In the genomic region with DNA sequence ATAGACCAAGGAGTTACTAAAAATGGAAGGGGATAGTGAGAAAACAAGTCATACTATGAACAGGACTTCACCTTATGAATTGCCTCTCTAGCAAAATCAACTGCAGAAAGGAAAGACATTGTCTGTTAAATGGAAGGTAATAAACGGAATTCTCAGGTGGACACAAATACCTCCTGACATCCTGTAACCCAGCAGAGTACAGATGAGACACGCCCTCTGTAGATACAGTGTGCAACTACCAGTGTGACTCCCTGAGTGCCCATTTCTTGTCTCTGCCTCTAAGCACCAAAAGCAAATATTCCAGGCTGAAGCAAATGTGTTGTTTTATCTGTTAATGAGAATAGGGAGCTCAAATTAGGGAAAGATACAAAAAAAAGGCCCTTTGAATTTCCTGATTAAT, we compare ENCODE assay signal across 18 cellular contexts. TPM values are rescaled to one million over a fixed set of nuclear protein-coding genes. Genes with fewer than 3 reads are reported as not detected.
DNase-seq lines count a peak whose midpoint lies in the region; ATAC-seq, FAIRE-seq and TF ChIP-seq lines count a peak whose summit lies in the region.
"Had no signal": no experiment of that assay in that cellular context is flagged by ENCODE, and none has a peak within 500 bp of the region (broad histone marks: within the 10 kb centered on the region; RNA-seq: fewer than 3 reads in every experiment).

No MANE protein-coding gene starts in this region.

- H3K27ac ChIP-seq in SU-DHL-6 (ENCODE audit: low read depth, low read length) = no peak overlapping the region
- H3K27ac ChIP-seq: gastrocnemius medialis, right atrium auricular region, WERI-Rb-1 had no signal

- no peaks in the 10 kb centered on the region for H3K36me3 ChIP-seq in SU-DHL-6 (ENCODE audit: low read length)
- no peaks in the 10 kb centered on the region for H3K36me3 ChIP-seq in mucosa of descending colon (ENCODE audit: low read depth)
- H3K36me3 ChIP-seq: gastrocnemius medialis, right atrium auricular region, WERI-Rb-1 had no signal

- DNase-seq in GM18507 (ENCODE audit: extremely low spot score, insufficient read length, low read depth) (no peak), mucosa of descending colon (peak in 1 of 3 donors; percentile 41), NCI-H1930 (lab: John Stamatoyannopoulos, UW) (no peak), head of caudate nucleus (no peak)
- DNase-seq in Jurkat, Clone E6-1 (ENCODE audit: low read depth, low spot score) = peak; percentile 40
- DNase-seq in activated T-helper 2 cell treated with anti-CD3 and anti-CD28 coated beads, Interferon-gamma antibody, Interleukin-2, Interleukin-4, amounts not matched to agents 10 μg/mL and 5 μg/mL and 100 μg/mL, durations not matched to agents 14 hours and 24 hours and 36 hours (ENCODE audit: low spot score) = no peak
- DNase-seq: activated effector memory CD4-positive, alpha-beta T cell treated with Interleukin-2 at 50 U/mL for 16 hours; DMS153; gastrocnemius medialis; H7; mesenchymal stem cell; NCI-H1048; NCI-H2227 treated with DMSO at 0.1 percent for 48 hours; stimulated activated CD4-positive, alpha-beta T cell treated with anti-CD3 and anti-CD28 coated beads, Interleukin-1b, Interleukin-23, amount 100 ng/mL, for 48 hours; T-helper 1 cell; WERI-Rb-1 had no signal

- H3K9me3 Mint-ChIP-seq in activated T-helper 2 cell treated with anti-CD3 and anti-CD28 coated beads, Interferon-gamma antibody, Interleukin-2, Interleukin-4, amounts not matched to agents 10 μg/mL and 5 μg/mL and 100 μg/mL, durations not matched to agents 14 hours and 24 hours and 36 hours = no peaks in the 10 kb centered on the region

- H3K27me3 ChIP-seq in SU-DHL-6 (ENCODE audit: low read length) = no peaks in the 10 kb centered on the region
- H3K27me3 ChIP-seq: gastrocnemius medialis, right atrium auricular region had no signal

- no peaks in the 10 kb centered on the region for H3K36me3 Mint-ChIP-seq in activated T-helper 2 cell treated with anti-CD3 and anti-CD28 coated beads, Interferon-gamma antibody, Interleukin-2, Interleukin-4, amounts not matched to agents 10 μg/mL and 5 μg/mL and 100 μg/mL, durations not matched to agents 14 hours and 24 hours and 36 hours (ENCODE audit: low read depth)

- no peaks in the 10 kb centered on the region for H3K79me2 ChIP-seq in SU-DHL-6 (ENCODE audit: insufficient read depth, low read length)

- peaks cover 2% of the 10 kb centered on the region for H3K27me3 Mint-ChIP-seq in activated T-helper 2 cell treated with anti-CD3 and anti-CD28 coated beads, Interferon-gamma antibody, Interleukin-2, Interleukin-4, amounts not matched to agents 10 μg/mL and 5 μg/mL and 100 μg/mL, durations not matched to agents 14 hours and 24 hours and 36 hours (ENCODE audit: low read depth)

- H3K9me2 ChIP-seq in SU-DHL-6 (replicated peaks; ENCODE audit: insufficient read depth, low read length) = no peaks in the 10 kb centered on the region

- H3K4me3 Mint-ChIP-seq in activated T-helper 2 cell treated with anti-CD3 and anti-CD28 coated beads, Interferon-gamma antibody, Interleukin-2, Interleukin-4, amounts not matched to agents 10 μg/mL and 5 μg/mL and 100 μg/mL, durations not matched to agents 14 hours and 24 hours and 36 hours (ENCODE audit: low read depth) = no peak overlapping the region

- H3K4me1 ChIP-seq in mucosa of descending colon (ENCODE audit: low read depth) = no peaks in the 10 kb centered on the region
- H3K4me1 ChIP-seq: gastrocnemius medialis, right atrium auricular region had no signal

- H3F3A ChIP-seq in SU-DHL-6 (ENCODE audit: insufficient read depth) = no peaks in the 10 kb centered on the region

- no peak overlapping the region for H3K4me3 ChIP-seq in Jurkat, Clone E6-1 (ENCODE audit: low read length)
- no peak overlapping the region for H3K4me3 ChIP-seq in SU-DHL-6 (ENCODE audit: insufficient read depth, low read length, poor library complexity, severe bottlenecking)
- H3K4me3 ChIP-seq in mucosa of descending colon = no peak overlapping the region
- H3K4me3 ChIP-seq: gastrocnemius medialis, right atrium auricular region had no signal

- no peaks in the 10 kb centered on the region for H4K20me1 ChIP-seq in SU-DHL-6 (ENCODE audit: low read depth, low read length)

- TF ChIP-seq CTCF in SU-DHL-6 (IDR thresholded peaks at IDR 0.05; ENCODE audit: insufficient read depth, low read length, poor library complexity, severe bottlenecking) = peak; percentile 29
- TF ChIP-seq CTCF in mucosa of descending colon (IDR thresholded peaks at IDR 0.05) = no peak

- intact Hi-C loops in mucosa of descending colon (cut with DNase I, micrococcal nuclease) = loop anchor here in 1 of 2 donors (10.0 kb wide), 1 partner anchor 98 kb away; no protein-coding TSS in a partner anchor
- intact Hi-C loops in activated T-helper 2 cell treated with anti-CD3 and anti-CD28 coated beads, Interferon-gamma antibody, Interleukin-2, Interleukin-4, amounts not matched to agents 10 μg/mL and 5 μg/mL and 100 μg/mL, durations not matched to agents 14 hours and 24 hours and 36 hours (cut with micrococcal nuclease) = no loop called here
- intact Hi-C loops in head of caudate nucleus (cut with DNase I) = no loop called here

- peaks cover 12% of the 10 kb centered on the region for H3K4me1 Mint-ChIP-seq in activated T-helper 2 cell treated with anti-CD3 and anti-CD28 coated beads, Interferon-gamma antibody, Interleukin-2, Interleukin-4, amounts not matched to agents 10 μg/mL and 5 μg/mL and 100 μg/mL, durations not matched to agents 14 hours and 24 hours and 36 hours (ENCODE audit: low read depth)

- H3K9me3 ChIP-seq in SU-DHL-6 (ENCODE audit: insufficient read depth, low read length) (no peaks in the 10 kb centered on the region), mucosa of descending colon (no peaks in the 10 kb centered on the region)
- H3K9me3 ChIP-seq: gastrocnemius medialis, right atrium auricular region had no signal

- no peak overlapping the region for H2AFZ ChIP-seq in SU-DHL-6 (ENCODE audit: low read depth, low read length, severe bottlenecking)

- peak; percentile 35 for FAIRE-seq in GM18507 (lab: Jason Lieb, UNC)

- H3K4me2 ChIP-seq in SU-DHL-6 (ENCODE audit: low read depth, low read length, poor library complexity, severe bottlenecking) = no peak overlapping the region

- no peak overlapping the region for H3K27ac Mint-ChIP-seq in activated T-helper 2 cell treated with anti-CD3 and anti-CD28 coated beads, Interferon-gamma antibody, Interleukin-2, Interleukin-4, amounts not matched to agents 10 μg/mL and 5 μg/mL and 100 μg/mL, durations not matched to agents 14 hours and 24 hours and 36 hours

- H3K9ac ChIP-seq in SU-DHL-6 (ENCODE audit: low read length) = no peak overlapping the region

- peak; percentile 94 for ATAC-seq in mucosa of descending colon
- ATAC-seq: gastrocnemius medialis had no signal

RNA-seq across cellular contexts. Expression of a gene that starts 12.2 kb away (rescaled TPM):
- 11.6 TPM for polyA plus RNA-seq in Jurkat, Clone E6-1 (2012; ENCODE audit: insufficient read depth, insufficient read length)
- 100 to 1,000 TPM in 2 of 3 donors, 10 to 100 TPM in 1; 88.8 to 132 (median 122) TPM for total RNA-seq in mucosa of descending colon
- 49.6 and 52.1 TPM in 2 replicates for total RNA-seq in activated T-helper 2 cell treated with anti-CD3 and anti-CD28 coated beads, Interferon-gamma antibody, Interleukin-2, Interleukin-4, amounts not matched to agents 10 μg/mL and 5 μg/mL and 100 μg/mL, durations not matched to agents 14 hours and 24 hours and 36 hours
